ENCODE assay signal across 28 cellular contexts in the genomic region with DNA sequence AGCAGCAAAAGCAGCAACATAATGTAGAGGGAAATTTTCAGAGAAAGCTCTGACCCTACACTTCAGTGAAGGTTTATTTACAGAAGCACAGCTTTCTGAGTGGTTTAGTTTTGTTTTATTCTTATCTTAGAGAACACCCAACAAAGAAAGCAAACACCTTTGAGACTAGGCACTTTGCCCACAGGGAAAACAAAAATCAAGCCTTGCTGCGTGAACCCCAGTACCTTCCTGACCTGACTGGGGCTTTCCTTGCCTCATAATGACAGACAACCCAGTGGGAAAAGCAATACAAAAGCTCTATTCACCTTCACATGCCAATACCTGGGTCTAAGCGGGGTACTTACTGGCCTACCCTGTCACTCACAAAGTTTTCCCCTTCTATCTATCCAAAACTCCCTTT.
"Had no signal": no experiment of that assay in that cellular context is flagged by ENCODE, and none has a peak within 500 bp of the region (broad histone marks: within the 10 kb centered on the region; RNA-seq: fewer than 3 reads in every experiment).

No MANE protein-coding gene starts in this region.

- H3K9me3 Mint-ChIP-seq: activated CD4-positive, alpha-beta T cell treated with anti-CD3 and anti-CD28 coated beads, Interleukin-2, amount 10 ng/mL, durations not matched to agents 24 days and 14 days had no signal

- DNase-seq: activated CD4-positive, alpha-beta memory T cell treated with anti-CD3 and anti-CD28 coated beads for 36 hours; activated CD4-positive, alpha-beta T cell treated with anti-CD3 and anti-CD28 coated beads, Interleukin-2, amount 10 ng/mL, durations not matched to agents 24 days and 14 days; activated CD4-positive, CD25-positive, alpha-beta regulatory T cell treated with anti-CD3 and anti-CD28 coated beads, Interleukin-2, amount 50 U/mL, for 72 hours; activated CD8-positive, alpha-beta memory T cell treated with anti-CD3 and anti-CD28 coated beads, Interleukin-2, amount 50 U/mL, for 48 hours; activated gamma-delta T cell; activated naive CD4-positive, alpha-beta T cell treated with anti-CD3 and anti-CD28 coated beads, Interleukin-2, amount 50 U/mL, for 16 hours; activated T-cell treated with anti-CD3 and anti-CD28 coated beads, Interleukin-2, amount 50 U/mL, for 24 hours; amniotic stem cell; cerebellar nuclear complex; dorsolateral prefrontal cortex; effector memory CD4-positive, alpha-beta T cell; head of caudate nucleus; naive B cell; ovary; psoas muscle; sigmoid colon; small intestine; stimulated activated CD4-positive, alpha-beta T cell treated with anti-CD3 and anti-CD28 coated beads, Interleukin-4, amount 100 ng/mL, for 4 hours; stimulated activated CD8-positive, alpha-beta memory T cell treated with anti-CD3 and anti-CD28 coated beads, Interleukin-4, amount 100 ng/mL, for 48 hours; stimulated activated naive CD8-positive, alpha-beta T cell treated with anti-CD3 and anti-CD28 coated beads, Interleukin-15, amount 100 ng/mL, for 72 hours; T-helper 17 cell; T1000; WERI-Rb-1 had no signal

- H3K27ac Mint-ChIP-seq: activated CD4-positive, alpha-beta memory T cell treated with anti-CD3 and anti-CD28 coated beads for 36 hours; activated CD4-positive, alpha-beta T cell treated with anti-CD3 and anti-CD28 coated beads, Interleukin-2, amount 10 ng/mL, durations not matched to agents 24 days and 14 days; activated T-cell treated with anti-CD3 and anti-CD28 coated beads, Interleukin-2, amount 50 U/mL, for 24 hours; naive B cell; stimulated activated memory B cell treated with anti-CD40 and anti-IgM and Interleukin-4, amounts not matched to agents 10 μg/mL and 1 μg/mL and 100 μg/mL, for 72 hours; stimulated activated naive CD8-positive, alpha-beta T cell treated with anti-CD3 and anti-CD28 coated beads, Interleukin-15, amount 100 ng/mL, for 72 hours; T-helper 17 cell had no signal

- H3K27ac ChIP-seq: cardiac muscle cell, coronary artery, dorsolateral prefrontal cortex, ovary, psoas muscle, sigmoid colon, tibial nerve, WERI-Rb-1 had no signal

- H3K27me3 Mint-ChIP-seq: stimulated activated memory B cell treated with anti-CD40 and anti-IgM and Interleukin-4, amounts not matched to agents 10 μg/mL and 1 μg/mL and 100 μg/mL, for 72 hours had no signal

- H3K4me1 ChIP-seq: psoas muscle, sigmoid colon, tibial nerve had no signal

- H3K27me3 ChIP-seq: cardiac muscle cell, dorsolateral prefrontal cortex, ovary, sigmoid colon, tibial nerve had no signal

- H3K36me3 Mint-ChIP-seq: activated CD4-positive, alpha-beta memory T cell treated with anti-CD3 and anti-CD28 coated beads for 36 hours; naive B cell; stimulated activated memory B cell treated with anti-CD40 and anti-IgM and Interleukin-4, amounts not matched to agents 10 μg/mL and 1 μg/mL and 100 μg/mL, for 72 hours had no signal

- H3K4me1 Mint-ChIP-seq: activated CD4-positive, alpha-beta T cell treated with anti-CD3 and anti-CD28 coated beads, Interleukin-2, amount 10 ng/mL, durations not matched to agents 24 days and 14 days; naive B cell; stimulated activated memory B cell treated with anti-CD40 and anti-IgM and Interleukin-4, amounts not matched to agents 10 μg/mL and 1 μg/mL and 100 μg/mL, for 72 hours; stimulated activated naive CD8-positive, alpha-beta T cell treated with anti-CD3 and anti-CD28 coated beads, Interleukin-15, amount 100 ng/mL, for 72 hours; T-helper 17 cell had no signal

- H3K4me3 ChIP-seq: cardiac muscle cell, coronary artery, dorsolateral prefrontal cortex, ovary, psoas muscle, sigmoid colon, tibial nerve had no signal

- H3K36me3 ChIP-seq: cardiac muscle cell, ovary, sigmoid colon, tibial nerve, WERI-Rb-1 had no signal

- H3K9me3 ChIP-seq: ovary, psoas muscle, sigmoid colon, tibial nerve had no signal

- H3K4me3 Mint-ChIP-seq: activated CD4-positive, alpha-beta memory T cell treated with anti-CD3 and anti-CD28 coated beads for 36 hours; activated CD4-positive, alpha-beta T cell treated with anti-CD3 and anti-CD28 coated beads, Interleukin-2, amount 10 ng/mL, durations not matched to agents 24 days and 14 days; activated T-cell treated with anti-CD3 and anti-CD28 coated beads, Interleukin-2, amount 50 U/mL, for 24 hours; naive B cell; stimulated activated memory B cell treated with anti-CD40 and anti-IgM and Interleukin-4, amounts not matched to agents 10 μg/mL and 1 μg/mL and 100 μg/mL, for 72 hours; stimulated activated naive CD8-positive, alpha-beta T cell treated with anti-CD3 and anti-CD28 coated beads, Interleukin-15, amount 100 ng/mL, for 72 hours; T-helper 17 cell had no signal

- ATAC-seq: left lobe of liver; psoas muscle; stimulated activated memory B cell treated with anti-CD40 and anti-IgM and Interleukin-4, amounts not matched to agents 10 μg/mL and 1 μg/mL and 100 μg/mL, for 72 hours; stimulated activated naive CD8-positive, alpha-beta T cell treated with anti-CD3 and anti-CD28 coated beads, Interleukin-15, amount 100 ng/mL, for 72 hours; T-helper 17 cell had no signal
